ENCODE assay signal across 24 cellular contexts in genomic region chr9:109276469-109277440, GRCh38. TPM values are rescaled to one million over a fixed set of nuclear protein-coding genes. Genes with fewer than 3 reads are reported as not detected.
"Had no signal": no experiment of that assay in that cellular context is flagged by ENCODE, and none has a peak within 500 bp of the region (broad histone marks: within the 10 kb centered on the region; RNA-seq: fewer than 3 reads in every experiment).

No MANE protein-coding gene starts in this region.

- H3K4me1 ChIP-seq: left lung, spleen had no signal

- H3K4me3 Mint-ChIP-seq: activated B cell treated with CpG ODN at 0.5 μM for 24 hours; activated CD8-positive, alpha-beta T cell treated with anti-CD3 and anti-CD28 coated beads for 36 hours; brain; naive thymus-derived CD8-positive, alpha-beta T cell; stimulated activated memory B cell treated with anti-CD40 and anti-IgM and Interleukin-4, amounts not matched to agents 10 μg/mL and 1 μg/mL and 100 μg/mL, for 72 hours had no signal

- H3K36me3 Mint-ChIP-seq: brain; naive thymus-derived CD8-positive, alpha-beta T cell; stimulated activated memory B cell treated with anti-CD40 and anti-IgM and Interleukin-4, amounts not matched to agents 10 μg/mL and 1 μg/mL and 100 μg/mL, for 72 hours had no signal

- H3K36me3 ChIP-seq: left lung, ovary, sigmoid colon, spleen, thoracic aorta had no signal

- DNase-seq: activated B cell treated with CpG ODN at 0.5 μM for 24 hours; activated CD4-positive, alpha-beta T cell treated with anti-CD3 and anti-CD28 coated beads for 48 hours; activated CD8-positive, alpha-beta T cell treated with anti-CD3 and anti-CD28 coated beads for 36 hours; activated naive CD4-positive, alpha-beta T cell treated with Interleukin-2 at 50 U/mL for 16 hours; activated T-cell treated with anti-CD3 and anti-CD28 coated beads, Interleukin-2, amount 50 U/mL, for 1 hour; central memory CD4-positive, alpha-beta T cell; erythroblast; foreskin melanocyte; glutamatergic neuron; hypothalamus; kidney; left lung; mesenchymal stem cell; naive thymus-derived CD8-positive, alpha-beta T cell; ovary; sigmoid colon; spleen; stimulated activated CD4-positive, alpha-beta T cell treated with anti-CD3 and anti-CD28 coated beads, Interleukin-4, amount 100 ng/mL, for 4 hours had no signal

- H3K4me1 Mint-ChIP-seq: activated B cell treated with CpG ODN at 0.5 μM for 24 hours; stimulated activated memory B cell treated with anti-CD40 and anti-IgM and Interleukin-4, amounts not matched to agents 10 μg/mL and 1 μg/mL and 100 μg/mL, for 72 hours had no signal

- ATAC-seq: activated CD8-positive, alpha-beta T cell treated with anti-CD3 and anti-CD28 coated beads for 36 hours; left lung; naive thymus-derived CD8-positive, alpha-beta T cell; stimulated activated memory B cell treated with anti-CD40 and anti-IgM and Interleukin-4, amounts not matched to agents 10 μg/mL and 1 μg/mL and 100 μg/mL, for 72 hours had no signal

- H3K27ac ChIP-seq: coronary artery, left lung, ovary, sigmoid colon, spleen, thoracic aorta had no signal

- H3K4me3 ChIP-seq: coronary artery, left lung, ovary, sigmoid colon, spleen, thoracic aorta had no signal

- H3K9me3 Mint-ChIP-seq: activated B cell treated with CpG ODN at 0.5 μM for 24 hours; activated CD8-positive, alpha-beta T cell treated with anti-CD3 and anti-CD28 coated beads for 36 hours; activated T-helper 2 cell treated with anti-CD3 and anti-CD28 coated beads, Interferon-gamma antibody, Interleukin-2, Interleukin-4, amounts not matched to agents 10 μg/mL and 5 μg/mL and 100 μg/mL, durations not matched to agents 14 hours and 24 hours and 36 hours; stimulated activated memory B cell treated with anti-CD40 and anti-IgM and Interleukin-4, amounts not matched to agents 10 μg/mL and 1 μg/mL and 100 μg/mL, for 72 hours had no signal

- FAIRE-seq: endometrium, kidney had no signal

- H3K9me3 ChIP-seq: left lung, ovary, sigmoid colon, spleen, thoracic aorta had no signal

- H3K27ac Mint-ChIP-seq: activated B cell treated with CpG ODN at 0.5 μM for 24 hours; activated CD8-positive, alpha-beta T cell treated with anti-CD3 and anti-CD28 coated beads for 36 hours; activated T-helper 2 cell treated with anti-CD3 and anti-CD28 coated beads, Interferon-gamma antibody, Interleukin-2, Interleukin-4, amounts not matched to agents 10 μg/mL and 5 μg/mL and 100 μg/mL, durations not matched to agents 14 hours and 24 hours and 36 hours; stimulated activated memory B cell treated with anti-CD40 and anti-IgM and Interleukin-4, amounts not matched to agents 10 μg/mL and 1 μg/mL and 100 μg/mL, for 72 hours had no signal

- H3K27me3 ChIP-seq: left lung, ovary, sigmoid colon had no signal

RNA-seq across cellular contexts. Expression of gene EPB41L4B, which starts 44.1 kb away (rescaled TPM):
- total RNA-seq: naive thymus-derived CD8-positive, alpha-beta T cell had no signal
- polyA plus RNA-seq: naive thymus-derived CD8-positive, alpha-beta T cell had no signal
